ENCODE assay signal across 8 cellular contexts in genomic region chr5:73693573-73694061, GRCh38.
A peak's percentile ranks its signal among the peaks of the same experiment; 100 is the strongest.
DNase-seq lines count a peak whose midpoint lies in the region; ATAC-seq and TF ChIP-seq lines count a peak whose summit lies in the region.

No MANE protein-coding gene starts in this region.

- H3K4me3 ChIP-seq in esophagus muscularis mucosa = no peak overlapping the region
- H3K4me3 ChIP-seq in sigmoid colon = no peak overlapping the region

- TF ChIP-seq EP300 in esophagus muscularis mucosa (IDR thresholded peaks at IDR 0.05) (no peak), sigmoid colon (IDR thresholded peaks at IDR 0.05) (no peak)

- ATAC-seq in GM19043 (IDR thresholded peaks at IDR 0.05; ENCODE audit: low read depth, unreplicated experiment) (peak; percentile 23), HG02970 (IDR thresholded peaks at IDR 0.05; ENCODE audit: low FRiP score, unreplicated experiment) (no peak)

- no peak for TF ChIP-seq POLR2A in esophagus muscularis mucosa (IDR thresholded peaks at IDR 0.05; ENCODE audit: low read depth)
- no peak for TF ChIP-seq POLR2A in sigmoid colon (IDR thresholded peaks at IDR 0.05)

- DNase-seq in AG09319 (ENCODE audit: extremely low read depth, low read depth) (no peak), NAMALWA (ENCODE audit: low spot score) (peak; percentile 58), esophagus muscularis mucosa (ENCODE audit: extremely low spot score) (no peak), sigmoid colon (no peak), T-helper 9 cell (no peak), inferior parietal cortex (ENCODE audit: extremely low spot score) (no peak)

- 76% methylated on average over 4 of the region's 4 CpGs for WGBS in esophagus muscularis mucosa
- 25 to 65% methylated on average over 4 of the region's 4 CpGs for WGBS in sigmoid colon, 2 donors

- H3K4me1 ChIP-seq in esophagus muscularis mucosa (peaks cover 4 to 21% (median 17%) of the 10 kb centered on the region in 4 donors), sigmoid colon (no peaks in the 10 kb centered on the region)

- H3K9me3 ChIP-seq in esophagus muscularis mucosa (no peaks in the 10 kb centered on the region), sigmoid colon (no peaks in the 10 kb centered on the region)

- intact Hi-C loops in esophagus muscularis mucosa (cut with DNase I) (no loop called here), sigmoid colon (cut with DNase I) (no loop called here)

- peak; percentile 58 for TF ChIP-seq CTCF in AG09319 (IDR thresholded peaks at IDR 0.05; ENCODE audit: low read depth, low read length)
- peak; percentile 30 to 46 (median 31) for TF ChIP-seq CTCF in esophagus muscularis mucosa (IDR thresholded peaks at IDR 0.05)
- TF ChIP-seq CTCF in sigmoid colon (IDR thresholded peaks at IDR 0.05) = peak in 3 of 4 experiments; percentile 16 to 32 (median 19)

- H3K36me3 ChIP-seq in esophagus muscularis mucosa (no peaks in the 10 kb centered on the region), sigmoid colon (no peaks in the 10 kb centered on the region)

- H3K27me3 ChIP-seq in esophagus muscularis mucosa (no peaks in the 10 kb centered on the region), sigmoid colon (no peaks in the 10 kb centered on the region)

- no peak overlapping the region for H3K27ac ChIP-seq in esophagus muscularis mucosa (replicated peaks in 1 of 4)
- no peak overlapping the region for H3K27ac ChIP-seq in sigmoid colon
